ENCODE assay signal across 1 cellular context in genomic region chr6:14743465-14744211, GRCh38.
TF ChIP-seq lines count a peak whose summit lies in the region.

No MANE protein-coding gene starts in this region.

TF ChIP-seq in HCT116, 20 proteins besides CTCF, POLR2A, EP300 and RAD21 (continued from another document):
- TF ChIP-seq, protein P1, sequence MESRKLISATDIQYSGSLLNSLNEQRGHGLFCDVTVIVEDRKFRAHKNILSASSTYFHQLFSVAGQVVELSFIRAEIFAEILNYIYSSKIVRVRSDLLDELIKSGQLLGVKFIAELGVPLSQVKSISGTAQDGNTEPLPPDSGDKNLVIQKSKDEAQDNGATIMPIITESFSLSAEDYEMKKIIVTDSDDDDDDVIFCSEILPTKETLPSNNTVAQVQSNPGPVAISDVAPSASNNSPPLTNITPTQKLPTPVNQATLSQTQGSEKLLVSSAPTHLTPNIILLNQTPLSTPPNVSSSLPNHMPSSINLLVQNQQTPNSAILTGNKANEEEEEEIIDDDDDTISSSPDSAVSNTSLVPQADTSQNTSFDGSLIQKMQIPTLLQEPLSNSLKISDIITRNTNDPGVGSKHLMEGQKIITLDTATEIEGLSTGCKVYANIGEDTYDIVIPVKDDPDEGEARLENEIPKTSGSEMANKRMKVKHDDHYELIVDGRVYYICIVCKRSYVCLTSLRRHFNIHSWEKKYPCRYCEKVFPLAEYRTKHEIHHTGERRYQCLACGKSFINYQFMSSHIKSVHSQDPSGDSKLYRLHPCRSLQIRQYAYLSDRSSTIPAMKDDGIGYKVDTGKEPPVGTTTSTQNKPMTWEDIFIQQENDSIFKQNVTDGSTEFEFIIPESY (IDR thresholded peaks at IDR 0.05; ENCODE audit: extremely low read depth, insufficient replicate concordance, low read length): no peak
- TF ChIP-seq, protein P2, sequence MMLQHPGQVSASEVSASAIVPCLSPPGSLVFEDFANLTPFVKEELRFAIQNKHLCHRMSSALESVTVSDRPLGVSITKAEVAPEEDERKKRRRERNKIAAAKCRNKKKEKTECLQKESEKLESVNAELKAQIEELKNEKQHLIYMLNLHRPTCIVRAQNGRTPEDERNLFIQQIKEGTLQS (IDR thresholded peaks at IDR 0.05): no peak
- peak; percentile 96 for TF ChIP-seq SP1 (IDR thresholded peaks at IDR 0.05; ENCODE audit: low read depth)
- TF ChIP-seq CEBPB (IDR thresholded peaks at IDR 0.05; ENCODE audit: low read depth): peak; percentile 80
- no peak; the same call in 1 of the 2 replicates for TF ChIP-seq SIN3A (IDR thresholded peaks at IDR 0.05; ENCODE audit: low read depth)
- TF ChIP-seq JUND (IDR thresholded peaks at IDR 0.05): peak; percentile 98
- TF ChIP-seq POLR2AphosphoS5 (IDR thresholded peaks at IDR 0.05; ENCODE audit: low read depth, low read length): peak; percentile 79
- 0 out of 2 replicates have a peak, but pooled peaks have one; percentile 14 for TF ChIP-seq EGR1 (IDR thresholded peaks at IDR 0.05; ENCODE audit: low read depth)
- TF ChIP-seq YY1 (IDR thresholded peaks at IDR 0.05; ENCODE audit: extremely low read depth, insufficient replicate concordance, low read depth, low read length): peak; percentile 37
- peak; percentile 69 for TF ChIP-seq TCF7L2 (IDR thresholded peaks at IDR 0.05; ENCODE audit: borderline replicate concordance, extremely low read depth, insufficient read depth, insufficient read length)
- TF ChIP-seq ZNF274 (IDR thresholded peaks at IDR 0.05; ENCODE audit: low read depth, low read length): no peak
